In genomic region chr16:27406729-27407128, GRCh38 we compare ENCODE assay signal across 13 cellular contexts. TPM values are rescaled to one million over a fixed set of nuclear protein-coding genes. Genes with fewer than 3 reads are reported as not detected.
A peak's percentile ranks its signal among the peaks of the same experiment; 100 is the strongest.
DNase-seq lines count a peak whose midpoint lies in the region; ATAC-seq and TF ChIP-seq lines count a peak whose summit lies in the region.
"Had no signal": no experiment of that assay in that cellular context is flagged by ENCODE, and none has a peak within 500 bp of the region (broad histone marks: within the 10 kb centered on the region; RNA-seq: fewer than 3 reads in every experiment).

No MANE protein-coding gene starts in this region.

- H3K4me2 ChIP-seq in Loucy (ENCODE audit: low read depth, low read length, poor library complexity, severe bottlenecking): peak overlapping the region; percentile 43
- H3K4me2 ChIP-seq: KMS-11 had no signal

- H3K27me3 ChIP-seq in Loucy (ENCODE audit: insufficient read depth, low read length, poor library complexity, severe bottlenecking) (no peaks in the 10 kb centered on the region), adipocyte (replicated peaks; ENCODE audit: control insufficient read depth, insufficient read depth, low read length) (no peaks in the 10 kb centered on the region), brain microvascular endothelial cell (replicated peaks) (no peaks in the 10 kb centered on the region), foreskin keratinocyte (peaks cover 14% of the 10 kb centered on the region)
- H3K27me3 ChIP-seq: ovary, thyroid gland had no signal

- H4K20me1 ChIP-seq in Loucy (ENCODE audit: insufficient read depth, low read length, poor library complexity, severe bottlenecking): no peaks in the 10 kb centered on the region

- H3K9ac ChIP-seq in Loucy (ENCODE audit: low read depth, low read length, poor library complexity, severe bottlenecking) (peak overlapping the region; percentile 47), adipocyte (ENCODE audit: low read length) (peak overlapping the region; percentile 44)
- H3K9ac ChIP-seq: KMS-11 had no signal

- H3K9me3 ChIP-seq in Loucy (ENCODE audit: insufficient read depth, low read depth, low read length): no peaks in the 10 kb centered on the region
- no peaks in the 10 kb centered on the region for H3K9me3 ChIP-seq in adipocyte (ENCODE audit: control insufficient read depth, low read length)
- H3K9me3 ChIP-seq: ovary, thyroid gland had no signal

- H3K4me3 Mint-ChIP-seq in activated T-cell treated with anti-CD3 and anti-CD28 coated beads, Interleukin-2, amount 50 U/mL, for 24 hours: peak overlapping the region; percentile 99
- H3K4me3 Mint-ChIP-seq in stimulated activated naive CD8-positive, alpha-beta T cell treated with anti-CD3 and anti-CD28 coated beads, Interleukin-15, Interleukin-2, amounts not matched to agents 100 ng/mL and 50 ng/mL, for 24 hours: peak overlapping the region; percentile 100

- H3K9me2 ChIP-seq in Loucy (replicated peaks; ENCODE audit: low read depth, low read length): no peaks in the 10 kb centered on the region

- DNase-seq in activated T-cell treated with anti-CD3 and anti-CD28 coated beads, Interleukin-2, amount 50 U/mL, for 24 hours: peak; percentile 60
- DNase-seq in activated T-cell treated with anti-CD3 and anti-CD28 coated beads, Interleukin-2, amount 50 U/mL, for 1 hour: no peak
- DNase-seq in adipocyte (ENCODE audit: low read depth) (no peak), brain microvascular endothelial cell (no peak), NCI-H748 treated with DMSO at 0.1 percent for 48 hours (lab: John Stamatoyannopoulos, UW) (no peak), foreskin keratinocyte (no peak)
- DNase-seq: NCI-H146, NCI-H524, ovary, thyroid gland had no signal

- no peaks in the 10 kb centered on the region for H3K27me3 Mint-ChIP-seq in activated T-cell treated with anti-CD3 and anti-CD28 coated beads, Interleukin-2, amount 50 U/mL, for 24 hours
- H3K27me3 Mint-ChIP-seq in stimulated activated naive CD8-positive, alpha-beta T cell treated with anti-CD3 and anti-CD28 coated beads, Interleukin-15, Interleukin-2, amounts not matched to agents 100 ng/mL and 50 ng/mL, for 24 hours: no peaks in the 10 kb centered on the region

- H3K4me1 ChIP-seq in Loucy (ENCODE audit: insufficient read depth, low read length, poor library complexity, severe bottlenecking): peaks cover 51% of the 10 kb centered on the region
- peaks cover 33% of the 10 kb centered on the region for H3K4me1 ChIP-seq in adipocyte (ENCODE audit: control insufficient read depth, insufficient read depth, low read length)
- H3K4me1 ChIP-seq in foreskin keratinocyte: peaks cover 8% of the 10 kb centered on the region

- H3K36me3 Mint-ChIP-seq in activated T-cell treated with anti-CD3 and anti-CD28 coated beads, Interleukin-2, amount 50 U/mL, for 24 hours (ENCODE audit: low read depth): peaks cover 92% of the 10 kb centered on the region
- peaks cover 91% of the 10 kb centered on the region for H3K36me3 Mint-ChIP-seq in stimulated activated naive CD8-positive, alpha-beta T cell treated with anti-CD3 and anti-CD28 coated beads, Interleukin-15, Interleukin-2, amounts not matched to agents 100 ng/mL and 50 ng/mL, for 24 hours (ENCODE audit: low read depth)

- TF ChIP-seq CTCF in Loucy (conservative IDR thresholded peaks at IDR 0.05; ENCODE audit: low read length) (no peak), brain microvascular endothelial cell (IDR thresholded peaks at IDR 0.05; ENCODE audit: low read depth, low read length, missing control alignments) (no peak), foreskin keratinocyte (conservative IDR thresholded peaks at IDR 0.05) (no peak)

- H3K36me3 ChIP-seq in Loucy (ENCODE audit: insufficient read depth, low read length) (no peaks in the 10 kb centered on the region), adipocyte (ENCODE audit: control insufficient read depth, insufficient read depth, low read length, severe bottlenecking) (no peaks in the 10 kb centered on the region), brain microvascular endothelial cell (replicated peaks) (no peaks in the 10 kb centered on the region)
- H3K36me3 ChIP-seq: ovary, thyroid gland had no signal

- peaks cover 2% of the 10 kb centered on the region for H3K9me3 Mint-ChIP-seq in activated T-cell treated with anti-CD3 and anti-CD28 coated beads, Interleukin-2, amount 50 U/mL, for 24 hours
- H3K9me3 Mint-ChIP-seq in stimulated activated naive CD8-positive, alpha-beta T cell treated with anti-CD3 and anti-CD28 coated beads, Interleukin-15, Interleukin-2, amounts not matched to agents 100 ng/mL and 50 ng/mL, for 24 hours: peaks cover 2% of the 10 kb centered on the region

- H2AFZ ChIP-seq in Loucy (ENCODE audit: low read length): no peak overlapping the region

- no peak for ATAC-seq in foreskin keratinocyte

- H3K79me2 ChIP-seq in Loucy (ENCODE audit: insufficient read depth, low read length): no peaks in the 10 kb centered on the region

- in situ Hi-C loops in brain microvascular endothelial cell (cut with HindIII; ENCODE audit: low pct_ligation_motif_present, low sequenced_read_pairs): no loop called here

- H3K27ac Mint-ChIP-seq in activated T-cell treated with anti-CD3 and anti-CD28 coated beads, Interleukin-2, amount 50 U/mL, for 24 hours: peak overlapping the region; percentile 99
- H3K27ac Mint-ChIP-seq in stimulated activated naive CD8-positive, alpha-beta T cell treated with anti-CD3 and anti-CD28 coated beads, Interleukin-15, Interleukin-2, amounts not matched to agents 100 ng/mL and 50 ng/mL, for 24 hours: peak overlapping the region; percentile 100

- H3F3A ChIP-seq in Loucy (ENCODE audit: low read depth): no peaks in the 10 kb centered on the region

- H3K4me1 Mint-ChIP-seq in activated T-cell treated with anti-CD3 and anti-CD28 coated beads, Interleukin-2, amount 50 U/mL, for 24 hours (ENCODE audit: low read depth): peaks cover 66% of the 10 kb centered on the region
- H3K4me1 Mint-ChIP-seq in stimulated activated naive CD8-positive, alpha-beta T cell treated with anti-CD3 and anti-CD28 coated beads, Interleukin-15, Interleukin-2, amounts not matched to agents 100 ng/mL and 50 ng/mL, for 24 hours (ENCODE audit: low read depth): peaks cover 70% of the 10 kb centered on the region

- H3K27ac ChIP-seq in brain microvascular endothelial cell (no peak overlapping the region), foreskin keratinocyte (no peak overlapping the region)
- H3K27ac ChIP-seq: KMS-11, ovary, thyroid gland had no signal

- H3K4me3 ChIP-seq in Loucy (ENCODE audit: low read length, poor library complexity, severe bottlenecking) (no peak overlapping the region), adipocyte (ENCODE audit: low read length) (no peak overlapping the region), brain microvascular endothelial cell (ENCODE audit: low read depth, low read length) (no peak overlapping the region)
- H3K4me3 ChIP-seq: ovary, thyroid gland had no signal

RNA-seq across cellular contexts. Expression of gene IL21R, which starts 4.8 kb away (rescaled TPM):
- total RNA-seq in foreskin keratinocyte: 0.14 and 0.18 TPM in 2 replicates
- polyA plus RNA-seq in foreskin keratinocyte: 0.08 and 0.12 TPM in 2 replicates
